In the genomic region with DNA sequence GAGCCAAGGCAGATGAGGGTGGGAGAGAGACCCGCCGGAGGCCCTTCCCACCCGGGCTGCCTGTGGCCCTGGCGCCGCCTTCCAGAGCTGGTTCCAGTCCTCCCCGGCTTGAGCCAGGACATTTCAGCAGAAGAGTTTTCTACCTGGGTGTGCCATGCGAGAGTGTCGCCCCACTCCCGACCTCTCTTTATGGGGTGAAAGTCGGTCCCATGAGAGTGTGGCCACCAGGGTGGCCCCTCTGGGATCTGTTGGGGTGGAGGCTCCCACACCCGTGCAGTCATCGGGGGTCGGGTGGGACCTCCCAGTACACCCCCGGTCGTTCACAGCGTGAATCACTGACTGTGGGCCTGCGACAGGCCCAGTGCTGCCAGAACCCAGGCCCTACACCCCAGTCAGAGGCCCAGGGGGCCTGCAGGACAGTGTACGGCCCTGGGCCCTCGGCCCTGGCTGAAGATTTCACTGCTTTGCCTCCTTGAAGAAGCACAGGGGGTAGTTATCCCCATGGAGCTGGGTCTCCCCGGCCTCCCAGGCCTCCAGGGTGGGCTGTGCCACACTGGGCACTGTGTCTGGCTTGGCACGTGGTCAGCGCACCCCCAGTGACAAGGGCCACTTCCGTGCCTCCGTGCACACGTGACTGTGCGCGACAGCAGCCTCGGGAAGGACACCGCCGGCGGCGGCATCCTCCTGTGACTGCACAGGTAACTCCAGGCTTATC, we compare ENCODE assay signal across 11 cellular contexts. TPM values are rescaled to one million over a fixed set of nuclear protein-coding genes. Genes with fewer than 3 reads are reported as not detected.
DNase-seq lines count a peak whose midpoint lies in the region; ATAC-seq, FAIRE-seq and TF ChIP-seq lines count a peak whose summit lies in the region.
"Had no signal": no experiment of that assay in that cellular context is flagged by ENCODE, and none has a peak within 500 bp of the region (broad histone marks: within the 10 kb centered on the region; RNA-seq: fewer than 3 reads in every experiment).

No MANE protein-coding gene starts in this region.

- H3K36me3 Mint-ChIP-seq in T-helper 1 cell treated with Interleukin-12 subunit alpha and Interleukin-12 subunit beta and Interleukin-4 antibody, amounts not matched to agents 30 μg/mL and 1 μg/mL, for 36 hours (ENCODE audit: low read depth), result peaks cover 15% of the 10 kb centered on the region
- peaks cover 83% of the 10 kb centered on the region for H3K36me3 Mint-ChIP-seq in activated T-helper 17 cell treated with anti-CD3 and anti-CD28 coated beads, Interleukin-2, amount 50 U/mL, for 72 hours (ENCODE audit: low read depth)

- no peaks in the 10 kb centered on the region for H3K27me3 Mint-ChIP-seq in T-helper 1 cell treated with Interleukin-12 subunit alpha and Interleukin-12 subunit beta and Interleukin-4 antibody, amounts not matched to agents 30 μg/mL and 1 μg/mL, for 36 hours (ENCODE audit: low read depth)
- H3K27me3 Mint-ChIP-seq in activated T-helper 17 cell treated with anti-CD3 and anti-CD28 coated beads, Interleukin-2, amount 50 U/mL, for 72 hours, result no peaks in the 10 kb centered on the region

- intact Hi-C loops in left lung (cut with DNase I), result no loop called here
- intact Hi-C loops in stomach (cut with DNase I; ENCODE audit: low total_unique reads), result no loop called here

- DNase-seq in T-helper 1 cell (no peak), left lung (peak in 1 of 2 donors; percentile 74), stomach (no peak), NCI-H1092 (lab: John Stamatoyannopoulos, UW) (no peak), NCI-H187 (lab: John Stamatoyannopoulos, UW) (no peak), GM12892 (ENCODE audit: insufficient read length) (no peak)
- DNase-seq: NCI-H1048 had no signal

- no peak for TF ChIP-seq POLR2A in stomach (IDR thresholded peaks at IDR 0.05)
- no peak for TF ChIP-seq POLR2A in GM12892 (IDR thresholded peaks at IDR 0.05; ENCODE audit: low read depth, low read length)

- H3K9me3 ChIP-seq in left lung (no peaks in the 10 kb centered on the region), stomach (no peaks in the 10 kb centered on the region)

- no peak for ATAC-seq in activated T-helper 17 cell treated with anti-CD3 and anti-CD28 coated beads, Interleukin-2, amount 50 U/mL, for 72 hours (replicated peaks)
- no peak for ATAC-seq in left lung

- FAIRE-seq in GM12892 (lab: Jason Lieb, UNC), result no peak

- H3K4me1 Mint-ChIP-seq in T-helper 1 cell treated with Interleukin-12 subunit alpha and Interleukin-12 subunit beta and Interleukin-4 antibody, amounts not matched to agents 30 μg/mL and 1 μg/mL, for 36 hours (ENCODE audit: low read depth), result peaks cover 49% of the 10 kb centered on the region
- peaks cover 39% of the 10 kb centered on the region for H3K4me1 Mint-ChIP-seq in activated T-helper 17 cell treated with anti-CD3 and anti-CD28 coated beads, Interleukin-2, amount 50 U/mL, for 72 hours

- H3K36me3 ChIP-seq in left lung (no peaks in the 10 kb centered on the region), stomach (no peaks in the 10 kb centered on the region)

- peak overlapping the region; percentile 94 for H3K27ac Mint-ChIP-seq in T-helper 1 cell treated with Interleukin-12 subunit alpha and Interleukin-12 subunit beta and Interleukin-4 antibody, amounts not matched to agents 30 μg/mL and 1 μg/mL, for 36 hours
- H3K27ac Mint-ChIP-seq in activated T-helper 17 cell treated with anti-CD3 and anti-CD28 coated beads, Interleukin-2, amount 50 U/mL, for 72 hours, result peak overlapping the region; percentile 99

- TF ChIP-seq CTCF in left lung (IDR thresholded peaks at IDR 0.05), result no peak
- TF ChIP-seq CTCF in stomach (IDR thresholded peaks at IDR 0.05), result no peak

- no peaks in the 10 kb centered on the region for H3K9me3 Mint-ChIP-seq in T-helper 1 cell treated with Interleukin-12 subunit alpha and Interleukin-12 subunit beta and Interleukin-4 antibody, amounts not matched to agents 30 μg/mL and 1 μg/mL, for 36 hours
- no peaks in the 10 kb centered on the region for H3K9me3 Mint-ChIP-seq in activated T-helper 17 cell treated with anti-CD3 and anti-CD28 coated beads, Interleukin-2, amount 50 U/mL, for 72 hours

- TF ChIP-seq EP300 in stomach (IDR thresholded peaks at IDR 0.05), result no peak

- 84 to 93% (median 89%) methylated on average over 9 to 32 of the region's 32 CpGs for WGBS in stomach, 5 donors

- H3K4me3 ChIP-seq in left lung (no peak overlapping the region), stomach (peak overlapping the region in 2 of 4 donors; percentile 62 to 78)

- peaks cover 0 to 31% of the 10 kb centered on the region in 2 donors for H3K27me3 ChIP-seq in left lung
- H3K27me3 ChIP-seq in stomach, result peaks cover 0 to 36% (median 14%) of the 10 kb centered on the region in 3 donors

- peak overlapping the region; percentile 81 for H3K4me3 Mint-ChIP-seq in T-helper 1 cell treated with Interleukin-12 subunit alpha and Interleukin-12 subunit beta and Interleukin-4 antibody, amounts not matched to agents 30 μg/mL and 1 μg/mL, for 36 hours
- peak overlapping the region; percentile 97 for H3K4me3 Mint-ChIP-seq in activated T-helper 17 cell treated with anti-CD3 and anti-CD28 coated beads, Interleukin-2, amount 50 U/mL, for 72 hours

- peaks cover 9 to 88% of the 10 kb centered on the region in 2 donors for H3K4me1 ChIP-seq in left lung
- H3K4me1 ChIP-seq in stomach, result peaks cover 18 to 78% (median 58%) of the 10 kb centered on the region in 4 donors

- H3K27ac ChIP-seq in left lung, result peak overlapping the region; percentile 3 to 33
- H3K27ac ChIP-seq in stomach, result peak overlapping the region in 3 of 5 donors; percentile 82 to 91 (median 84)
- H3K27ac ChIP-seq: 22Rv1 had no signal

RNA-seq across cellular contexts. Expression of a gene that starts 5.9 kb away (rescaled TPM):
- 10 to 100 TPM; 20.3 to 79.3 TPM for total RNA-seq in activated T-helper 17 cell treated with anti-CD3 and anti-CD28 coated beads, Interleukin-2, amount 50 U/mL, for 72 hours
- total RNA-seq in left lung (10 to 100 TPM; 16.0 to 17.1 TPM), stomach (10 to 100 TPM in 1 of 5 donors, 1 to 10 TPM in 4; 5.4 to 14.0 (median 6.6) TPM)
- polyA plus RNA-seq in stomach, result 1 to 10 TPM; 2.6 to 8.2 (median 2.6) TPM
- polyA plus RNA-seq in GM12892 (2012; ENCODE audit: missing spikeins), result 13.0 TPM
- total RNA-seq: RPMI7951 had no signal
